ENCODE assay signal across 16 cellular contexts in genomic region chr10:66307826-66308225, GRCh38.
DNase-seq lines count a peak whose midpoint lies in the region; ATAC-seq and TF ChIP-seq lines count a peak whose summit lies in the region.
"Had no signal": no experiment of that assay in that cellular context is flagged by ENCODE, and none has a peak within 500 bp of the region (broad histone marks: within the 10 kb centered on the region; RNA-seq: fewer than 3 reads in every experiment).

No MANE protein-coding gene starts in this region.

- H3K9me3 Mint-ChIP-seq in nephron: no peaks in the 10 kb centered on the region

- H3K4me3 ChIP-seq in Karpas-422 (ENCODE audit: low read length): no peak overlapping the region

- H3K36me3 Mint-ChIP-seq in nephron (ENCODE audit: low read depth): no peaks in the 10 kb centered on the region

- no peak for ATAC-seq in GM18858 (IDR thresholded peaks at IDR 0.05; ENCODE audit: unreplicated experiment)
- ATAC-seq in GM21825 (IDR thresholded peaks at IDR 0.05; ENCODE audit: unreplicated experiment): no peak
- ATAC-seq: left cardiac atrium had no signal

- no peaks in the 10 kb centered on the region for H3K27me3 ChIP-seq in Karpas-422 (ENCODE audit: low read length)

- no peaks in the 10 kb centered on the region for H3K36me3 ChIP-seq in Karpas-422 (ENCODE audit: insufficient read depth, low read length)

- TF ChIP-seq CTCF in C4-2B (conservative IDR thresholded peaks at IDR 0.05) (peak; percentile 28), nephron (IDR thresholded peaks at IDR 0.05; ENCODE audit: unreplicated experiment in 3 of 3) (peak in 2 of 3 experiments; percentile 16 to 41)

- H4K20me1 ChIP-seq in Karpas-422 (ENCODE audit: insufficient read depth, low read depth, low read length): no peaks in the 10 kb centered on the region

- H3K79me2 ChIP-seq in Karpas-422 (ENCODE audit: low read length): no peaks in the 10 kb centered on the region

- DNase-seq in Karpas-422 (peak; percentile 50), cerebellar cortex (ENCODE audit: low spot score) (peak; percentile 20), T-helper 1 cell (no peak)
- DNase-seq in activated T-cell treated with anti-CD3 and anti-CD28 coated beads, Interleukin-2, amount 50 U/mL, for 48 hours: no peak
- DNase-seq: activated CD4-positive, alpha-beta T cell treated with anti-CD3 and anti-CD28 coated beads for 4 hours; left cardiac atrium; NCI-H1105 treated with DMSO at 0.1 percent for 48 hours; NCI-H2171; NCI-H82; occipital lobe; stimulated activated CD4-positive, alpha-beta T cell treated with anti-CD3 and anti-CD28 coated beads, Interleukin-1b, Interleukin-23, amount 100 ng/mL, for 48 hours had no signal

- peaks cover 9% of the 10 kb centered on the region for H3K4me1 ChIP-seq in Karpas-422 (ENCODE audit: low read length)

- H2AFZ ChIP-seq in Karpas-422 (ENCODE audit: low read length): no peak overlapping the region

- peaks cover 8% of the 10 kb centered on the region for H3K4me1 Mint-ChIP-seq in nephron

- no peak overlapping the region for H3K9ac ChIP-seq in Karpas-422 (ENCODE audit: low read length)

- H3K27me3 Mint-ChIP-seq in nephron (ENCODE audit: low read depth): no peaks in the 10 kb centered on the region
- H3K27me3 Mint-ChIP-seq: stimulated activated naive CD8-positive, alpha-beta T cell treated with anti-CD3 and anti-CD28 coated beads, Interleukin-15, Interleukin-2, amounts not matched to agents 100 ng/mL and 50 ng/mL, for 24 hours had no signal

- no peak overlapping the region for H3K4me3 Mint-ChIP-seq in nephron
- H3K4me3 Mint-ChIP-seq: stimulated activated naive CD8-positive, alpha-beta T cell treated with anti-CD3 and anti-CD28 coated beads, Interleukin-15, Interleukin-2, amounts not matched to agents 100 ng/mL and 50 ng/mL, for 24 hours had no signal

- no peak overlapping the region for H3K27ac ChIP-seq in C4-2B
- H3K27ac ChIP-seq in Karpas-422 (ENCODE audit: low read length): no peak overlapping the region

- H3K9me3 ChIP-seq in Karpas-422 (ENCODE audit: low read length): no peaks in the 10 kb centered on the region

- H3K4me2 ChIP-seq in Karpas-422 (ENCODE audit: low read depth, low read length, poor library complexity, severe bottlenecking): no peak overlapping the region

- no peaks in the 10 kb centered on the region for H3K9me2 ChIP-seq in Karpas-422 (replicated peaks; ENCODE audit: insufficient read depth, low read length)

- no peak overlapping the region for H3K27ac Mint-ChIP-seq in nephron
- H3K27ac Mint-ChIP-seq: stimulated activated naive CD8-positive, alpha-beta T cell treated with anti-CD3 and anti-CD28 coated beads, Interleukin-15, Interleukin-2, amounts not matched to agents 100 ng/mL and 50 ng/mL, for 24 hours had no signal

Comparison
In these comparisons a context has a peak if more than half of its experiments do, and no peak if none do; other contexts are left out.
1. DNase-seq: peak in Karpas-422 (single experiment) and cerebellar cortex (single experiment); none in activated T-cell treated with anti-CD3 and anti-CD28 coated beads, Interleukin-2, amount 50 U/mL, for 48 hours (0 of 2) and T-helper 1 cell (0 of 5).